In the genomic region with DNA sequence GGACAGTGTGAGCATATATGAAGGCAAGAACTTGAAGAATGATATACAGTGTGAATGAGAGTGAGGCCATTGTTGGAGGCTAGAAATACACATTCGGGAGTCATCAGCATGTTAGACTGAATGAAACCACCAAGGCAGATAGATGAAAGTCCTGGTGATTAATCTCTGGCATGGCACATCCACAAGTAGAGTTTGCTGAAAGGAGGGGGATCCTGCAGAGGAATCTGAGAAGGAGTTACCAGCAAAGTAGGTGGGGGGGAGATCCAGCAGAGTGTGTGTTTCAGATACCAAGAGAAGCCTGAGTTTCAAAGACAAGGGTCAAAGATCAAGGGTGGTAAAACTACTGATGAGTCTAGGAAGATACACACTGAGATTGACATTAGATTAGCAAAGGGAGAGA, we compare ENCODE assay signal across 24 cellular contexts.
DNase-seq lines count a peak whose midpoint lies in the region; ATAC-seq, FAIRE-seq and TF ChIP-seq lines count a peak whose summit lies in the region.
"Had no signal": no experiment of that assay in that cellular context is flagged by ENCODE, and none has a peak within 500 bp of the region (broad histone marks: within the 10 kb centered on the region; RNA-seq: fewer than 3 reads in every experiment).

No MANE protein-coding gene starts in this region.

- H3K27me3 ChIP-seq in GM23338 (ENCODE audit: insufficient read depth) = no peaks in the 10 kb centered on the region
- H3K27me3 ChIP-seq in GM12878 (replicated peaks in 1 of 2; ENCODE audit: control insufficient read depth in 2 of 2, insufficient read depth in 2 of 2, low read length in 1 of 2) = no peaks in the 10 kb centered on the region
- H3K27me3 ChIP-seq: BLaER1 treated with 17β-estradiol and CSF1 and Interleukin-3, amounts not matched to agents 10 nM and 100 nM had no signal

- RAD21 ChIA-PET in GM12878 (lab: Charles Lee; ENCODE audit: unreplicated experiment) = interaction anchor here (1.0 kb wide), 1 partner anchor 203 kb away, joined by 3 read pairs; no protein-coding TSS in a partner anchor

- no TSS peak for BruUV-seq in GM12878 (replicated peaks; lab: Mats Ljungman, UMichigan)

- no peaks in the 10 kb centered on the region for H3K27me3 Mint-ChIP-seq in activated CD8-positive, alpha-beta T cell treated with anti-CD3 and anti-CD28 coated beads for 36 hours
- H3K27me3 Mint-ChIP-seq in activated CD8-positive, alpha-beta T cell treated with anti-CD3 and anti-CD28 coated beads, Interleukin-2, amount 10 ng/mL, durations not matched to agents 7 days and 5 days (ENCODE audit: low read depth) = no peaks in the 10 kb centered on the region
- H3K27me3 Mint-ChIP-seq in GM23338 (ENCODE audit: insufficient read depth, low read depth, poor library complexity) = no peaks in the 10 kb centered on the region
- H3K27me3 Mint-ChIP-seq in nephron progenitor cell (ENCODE audit: low read depth, poor library complexity) = peaks cover 4% of the 10 kb centered on the region

- H3K36me3 ChIP-seq in GM23338 (ENCODE audit: insufficient read depth) (no peaks in the 10 kb centered on the region), GM12878 (ENCODE audit: control insufficient read depth in 2 of 2, insufficient read depth in 2 of 2, low read length in 1 of 2) (no peaks in the 10 kb centered on the region)
- H3K36me3 ChIP-seq: BLaER1 treated with 17β-estradiol and CSF1 and Interleukin-3, amounts not matched to agents 10 nM and 100 nM had no signal

- 0 out of 2 replicates have a peak overlapping the region, but pooled peaks have one; percentile 60 for H2AFZ ChIP-seq in GM23338
- H2AFZ ChIP-seq in GM12878 (ENCODE audit: control insufficient read depth, low read depth, low read length) = no peak overlapping the region

- H3K9me3 ChIP-seq in GM12878 (replicated peaks; ENCODE audit: control insufficient read depth, insufficient read depth, low read length) = no peaks in the 10 kb centered on the region
- H3K9me3 ChIP-seq: BLaER1 treated with 17β-estradiol and CSF1 and Interleukin-3, amounts not matched to agents 10 nM and 100 nM; Caco-2 had no signal

- no peak overlapping the region for H3K4me3 ChIP-seq in GM23338
- H3K4me3 ChIP-seq in GM12878 = no peak overlapping the region
- H3K4me3 ChIP-seq: BLaER1 treated with 17β-estradiol and CSF1 and Interleukin-3, amounts not matched to agents 10 nM and 100 nM had no signal

- H3K4me2 ChIP-seq in GM23338 (no peak overlapping the region), GM12878 (ENCODE audit: control insufficient read depth, insufficient read depth) (no peak overlapping the region)
- H3K4me2 ChIP-seq: BLaER1 treated with 17β-estradiol and CSF1 and Interleukin-3, amounts not matched to agents 10 nM and 100 nM had no signal

- peaks cover 4% of the 10 kb centered on the region for H3K4me1 Mint-ChIP-seq in activated CD8-positive, alpha-beta T cell treated with anti-CD3 and anti-CD28 coated beads for 36 hours (ENCODE audit: low read depth)
- no peaks in the 10 kb centered on the region for H3K4me1 Mint-ChIP-seq in activated CD8-positive, alpha-beta T cell treated with anti-CD3 and anti-CD28 coated beads, Interleukin-2, amount 10 ng/mL, durations not matched to agents 7 days and 5 days (ENCODE audit: low read depth)
- H3K4me1 Mint-ChIP-seq in GM23338 (peaks cover 3% of the 10 kb centered on the region; the same call in 1 of the 3 replicates), nephron progenitor cell (peaks cover 42% of the 10 kb centered on the region)
- H3K4me1 Mint-ChIP-seq: IgD-negative memory B cell had no signal

- no peak overlapping the region for H3K27ac Mint-ChIP-seq in activated CD8-positive, alpha-beta T cell treated with anti-CD3 and anti-CD28 coated beads for 36 hours
- no peak overlapping the region for H3K27ac Mint-ChIP-seq in activated CD8-positive, alpha-beta T cell treated with anti-CD3 and anti-CD28 coated beads, Interleukin-2, amount 10 ng/mL, durations not matched to agents 7 days and 5 days
- H3K27ac Mint-ChIP-seq in GM23338 (no peak overlapping the region), nephron progenitor cell (peak overlapping the region; percentile 82)
- H3K27ac Mint-ChIP-seq: IgD-negative memory B cell had no signal

- peak; percentile 34 for ATAC-seq in activated CD8-positive, alpha-beta T cell treated with anti-CD3 and anti-CD28 coated beads for 36 hours
- no peak for ATAC-seq in activated CD8-positive, alpha-beta T cell treated with anti-CD3 and anti-CD28 coated beads, Interleukin-2, amount 10 ng/mL, durations not matched to agents 7 days and 5 days
- ATAC-seq in GM23338 (no peak), GM12878 (peak; percentile 31), GM18498 (IDR thresholded peaks at IDR 0.05; ENCODE audit: unreplicated experiment) (no peak)

- TF ChIP-seq RAD21 in GM12878 (IDR thresholded peaks at IDR 0.05; ENCODE audit: insufficient read depth, low read depth, low read length) = no peak

- intact Hi-C loops in activated CD8-positive, alpha-beta T cell treated with anti-CD3 and anti-CD28 coated beads for 36 hours (cut with micrococcal nuclease) = no loop called here
- intact Hi-C loops in GM12878 (cut with micrococcal nuclease; ENCODE audit: unreplicated experiment) = no loop called here

- H3K9me3 Mint-ChIP-seq in activated CD8-positive, alpha-beta T cell treated with anti-CD3 and anti-CD28 coated beads for 36 hours = no peaks in the 10 kb centered on the region
- H3K9me3 Mint-ChIP-seq in activated CD8-positive, alpha-beta T cell treated with anti-CD3 and anti-CD28 coated beads, Interleukin-2, amount 10 ng/mL, durations not matched to agents 7 days and 5 days (ENCODE audit: insufficient read depth) = no peaks in the 10 kb centered on the region
- H3K9me3 Mint-ChIP-seq in GM23338 = no peaks in the 10 kb centered on the region
- H3K9me3 Mint-ChIP-seq in nephron progenitor cell = no peaks in the 10 kb centered on the region
- H3K9me3 Mint-ChIP-seq: IgD-negative memory B cell had no signal

- in situ Hi-C loops in GM12878 (cut with MboI) = no loop called here

- no peaks in the 10 kb centered on the region for H3K4me1 ChIP-seq in GM23338 (ENCODE audit: insufficient read depth)
- H3K4me1 ChIP-seq in GM12878 (ENCODE audit: control insufficient read depth, insufficient read depth, low read length) = no peaks in the 10 kb centered on the region
- H3K4me1 ChIP-seq: BLaER1 treated with 17β-estradiol and CSF1 and Interleukin-3, amounts not matched to agents 10 nM and 100 nM had no signal

- no peak for TF ChIP-seq POLR2A in GM12878 (IDR thresholded peaks at IDR 0.05; ENCODE audit: low read depth, low read length)

- H3K36me3 Mint-ChIP-seq in activated CD8-positive, alpha-beta T cell treated with anti-CD3 and anti-CD28 coated beads for 36 hours (ENCODE audit: low read depth) = no peaks in the 10 kb centered on the region
- H3K36me3 Mint-ChIP-seq in activated CD8-positive, alpha-beta T cell treated with anti-CD3 and anti-CD28 coated beads, Interleukin-2, amount 10 ng/mL, durations not matched to agents 7 days and 5 days (ENCODE audit: low read depth) = no peaks in the 10 kb centered on the region
- H3K36me3 Mint-ChIP-seq in GM23338 (ENCODE audit: low read depth) (no peaks in the 10 kb centered on the region), nephron progenitor cell (ENCODE audit: low read depth) (no peaks in the 10 kb centered on the region)
- H3K36me3 Mint-ChIP-seq: CD4-positive, alpha-beta memory T cell; IgD-negative memory B cell had no signal

- no peaks in the 10 kb centered on the region for H4K20me1 ChIP-seq in GM23338 (replicated peaks; ENCODE audit: insufficient read depth)
- H4K20me1 ChIP-seq in GM12878 (ENCODE audit: control insufficient read depth, insufficient read depth) = no peaks in the 10 kb centered on the region
- H4K20me1 ChIP-seq: BLaER1 treated with 17β-estradiol and CSF1 and Interleukin-3, amounts not matched to agents 10 nM and 100 nM had no signal

- FAIRE-seq in GM12878 (lab: Jason Lieb, UNC) = no peak
- FAIRE-seq: GM12892, GM18507 had no signal

- no peaks in the 10 kb centered on the region for H3F3A ChIP-seq in GM23338 (replicated peaks; ENCODE audit: low read depth)

- CTCF ChIA-PET in activated CD8-positive, alpha-beta T cell treated with anti-CD3 and anti-CD28 coated beads for 36 hours (lab: Charles Lee) = no interaction called here
- CTCF ChIA-PET in activated CD8-positive, alpha-beta T cell treated with anti-CD3 and anti-CD28 coated beads, Interleukin-2, amount 10 ng/mL, durations not matched to agents 7 days and 5 days (lab: Charles Lee) = no interaction called here
- CTCF ChIA-PET in GM12878 (lab: Yijun Ruan, JAX) = interaction anchor here (0.6 to 1.5 kb wide), 2 partner anchors 30 to 49 kb away, joined by 3 read pairs; no protein-coding TSS in a partner anchor

- no peak for DNase-seq in activated CD8-positive, alpha-beta T cell treated with anti-CD3 and anti-CD28 coated beads for 36 hours
- no peak for DNase-seq in activated CD8-positive, alpha-beta T cell treated with anti-CD3 and anti-CD28 coated beads, Interleukin-2, amount 10 ng/mL, durations not matched to agents 7 days and 5 days
- DNase-seq in GM23338 (ENCODE audit: low spot score) = no peak
- no peak for DNase-seq in GM12878 (ENCODE audit: low read depth, low spot score)
- DNase-seq in nephron progenitor cell = peak; percentile 36
- no peak for DNase-seq in T-helper 2 cell
- no peak for DNase-seq in hepatic stellate cell (ENCODE audit: low spot score)
- DNase-seq: 8988T; CD4-positive, alpha-beta memory T cell; DMS 273 treated with DMSO at 0.1 percent for 48 hours; DMS79 treated with DMSO at 0.1 percent for 48 hours; Karpas-422; NCI-H1417; NCI-H187 treated with DMSO at 0.1 percent for 48 hours; NCI-H2107; NCI-H510A; NCI-H748 treated with DMSO at 0.1 percent for 48 hours had no signal

- 46% methylated on average over 1 of the region's 1 CpG for WGBS in GM12878 (ENCODE audit: insufficient coverage, insufficient replicate concordance, low lambda C conversion rate, missing lambda C conversion rate)

- H3K9ac ChIP-seq in GM12878 (ENCODE audit: control insufficient read depth, insufficient read depth, low read length) = no peak overlapping the region
- H3K9ac ChIP-seq: BLaER1 treated with 17β-estradiol and CSF1 and Interleukin-3, amounts not matched to agents 10 nM and 100 nM had no signal

- H3K27ac ChIP-seq in GM23338 (ENCODE audit: low read depth) (no peak overlapping the region), GM12878 (ENCODE audit: control insufficient read depth, insufficient read depth) (no peak overlapping the region)
- H3K27ac ChIP-seq: BLaER1 treated with 17β-estradiol and CSF1 and Interleukin-3, amounts not matched to agents 10 nM and 100 nM; RWPE1 had no signal

- POLR2A ChIA-PET in activated CD8-positive, alpha-beta T cell treated with anti-CD3 and anti-CD28 coated beads for 36 hours (lab: Charles Lee) = no interaction called here
- POLR2A ChIA-PET in activated CD8-positive, alpha-beta T cell treated with anti-CD3 and anti-CD28 coated beads, Interleukin-2, amount 10 ng/mL, durations not matched to agents 7 days and 5 days (lab: Charles Lee) = no interaction called here
- POLR2A ChIA-PET in GM12878 (lab: Charles Lee) = no interaction called here

- TF ChIP-seq CTCF in activated CD8-positive, alpha-beta T cell treated with anti-CD3 and anti-CD28 coated beads for 36 hours (IDR thresholded peaks at IDR 0.05) = no peak
- TF ChIP-seq CTCF in GM23338 (conservative IDR thresholded peaks at IDR 0.05; ENCODE audit: low read depth in 2 of 2) (no peak), GM12878 (IDR thresholded peaks at IDR 0.05 in 2 of 3, conservative IDR thresholded peaks at IDR 0.05 in 1 of 3; ENCODE audit: control insufficient read depth in 2 of 3, extremely low read depth in 1 of 3, insufficient read depth in 1 of 3, low read depth in 3 of 3, low read length in 3 of 3) (no peak), nephron progenitor cell (IDR thresholded peaks at IDR 0.05) (no peak)

- H3K9me2 ChIP-seq in GM23338 (ENCODE audit: insufficient read depth) = no peaks in the 10 kb centered on the region

- TF ChIP-seq EP300 in GM12878 (IDR thresholded peaks at IDR 0.05; ENCODE audit: borderline replicate concordance in 1 of 2, control insufficient read depth in 1 of 2, low read depth in 2 of 2, low read length in 2 of 2) = no peak

- H3K79me2 ChIP-seq in GM23338 (replicated peaks; ENCODE audit: insufficient read depth) (no peaks in the 10 kb centered on the region), GM12878 (ENCODE audit: control insufficient read depth, insufficient read depth, low read length) (no peaks in the 10 kb centered on the region)

- H3K4me3 Mint-ChIP-seq in activated CD8-positive, alpha-beta T cell treated with anti-CD3 and anti-CD28 coated beads for 36 hours = no peak overlapping the region
- H3K4me3 Mint-ChIP-seq in activated CD8-positive, alpha-beta T cell treated with anti-CD3 and anti-CD28 coated beads, Interleukin-2, amount 10 ng/mL, durations not matched to agents 7 days and 5 days = no peak overlapping the region
- H3K4me3 Mint-ChIP-seq in GM23338 = no peak overlapping the region
- H3K4me3 Mint-ChIP-seq in nephron progenitor cell = peak overlapping the region; percentile 9
- H3K4me3 Mint-ChIP-seq: CD4-positive, alpha-beta memory T cell; IgD-negative memory B cell had no signal

- SMC1A ChIA-PET in GM12878 (lab: Charles Lee; ENCODE audit: uncharacterized antibody, unreplicated experiment) = no interaction called here

Comparison
In these comparisons a context has a peak if more than half of its experiments do, and no peak if none do; other contexts are left out.
1. ATAC-seq: peak in activated CD8-positive, alpha-beta T cell treated with anti-CD3 and anti-CD28 coated beads for 36 hours (single experiment) and GM12878 (single experiment); none in activated CD8-positive, alpha-beta T cell treated with anti-CD3 and anti-CD28 coated beads, Interleukin-2, amount 10 ng/mL, durations not matched to agents 7 days and 5 days (single experiment), GM23338 (single experiment) and GM18498 (single experiment).